Comparison of ENCODE assay signal across 8 cellular contexts in the genomic region with DNA sequence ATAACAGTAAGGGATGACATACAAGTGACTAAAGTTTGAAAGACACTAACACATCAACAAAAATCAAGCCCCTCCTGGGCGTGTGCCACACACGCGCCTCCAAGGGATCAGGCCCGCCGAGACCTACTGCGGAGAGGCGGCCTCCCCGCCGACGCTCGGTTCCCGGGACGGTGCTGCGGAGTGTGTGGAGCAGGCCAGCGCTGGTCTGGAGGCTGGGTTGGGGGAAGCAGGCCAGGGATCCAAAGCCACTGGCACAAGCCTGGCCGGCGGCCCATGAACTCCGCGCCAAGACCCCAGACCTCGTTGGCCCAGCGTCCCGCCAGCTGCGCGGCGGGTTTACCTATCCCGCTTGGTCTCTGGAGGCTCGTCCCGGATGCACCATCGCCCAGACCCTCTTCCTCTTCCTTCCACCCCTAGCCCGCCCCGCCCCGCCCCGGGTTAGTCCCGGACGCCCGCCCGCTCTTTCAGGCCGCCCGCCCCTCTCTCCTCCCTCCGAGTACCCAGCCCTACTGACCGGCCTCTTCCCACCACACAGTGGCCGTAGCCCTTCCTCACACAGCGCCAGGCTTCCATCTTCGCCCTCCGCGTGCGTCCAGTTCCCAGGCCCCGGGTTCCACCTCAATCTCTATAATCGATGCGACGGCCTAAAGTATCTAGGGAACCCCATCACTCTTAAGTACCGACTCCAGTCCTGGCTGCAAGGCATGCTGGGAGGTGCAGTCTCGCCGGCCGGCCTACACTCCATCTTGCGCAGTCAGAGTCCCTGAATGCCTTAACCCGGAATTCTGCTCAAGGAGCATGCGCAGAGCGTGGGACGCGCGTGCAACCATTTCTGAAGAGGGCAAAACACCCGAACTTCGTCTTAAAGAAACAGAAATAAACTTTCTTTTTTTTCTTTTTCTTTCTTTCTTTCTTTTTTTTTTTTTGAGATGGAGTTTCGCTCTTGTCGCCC. TPM values are rescaled to one million over a fixed set of nuclear protein-coding genes. Genes with fewer than 3 reads are reported as not detected.
DNase-seq lines count a peak whose midpoint lies in the region; ATAC-seq, FAIRE-seq and TF ChIP-seq lines count a peak whose summit lies in the region.

A gene with protein sequence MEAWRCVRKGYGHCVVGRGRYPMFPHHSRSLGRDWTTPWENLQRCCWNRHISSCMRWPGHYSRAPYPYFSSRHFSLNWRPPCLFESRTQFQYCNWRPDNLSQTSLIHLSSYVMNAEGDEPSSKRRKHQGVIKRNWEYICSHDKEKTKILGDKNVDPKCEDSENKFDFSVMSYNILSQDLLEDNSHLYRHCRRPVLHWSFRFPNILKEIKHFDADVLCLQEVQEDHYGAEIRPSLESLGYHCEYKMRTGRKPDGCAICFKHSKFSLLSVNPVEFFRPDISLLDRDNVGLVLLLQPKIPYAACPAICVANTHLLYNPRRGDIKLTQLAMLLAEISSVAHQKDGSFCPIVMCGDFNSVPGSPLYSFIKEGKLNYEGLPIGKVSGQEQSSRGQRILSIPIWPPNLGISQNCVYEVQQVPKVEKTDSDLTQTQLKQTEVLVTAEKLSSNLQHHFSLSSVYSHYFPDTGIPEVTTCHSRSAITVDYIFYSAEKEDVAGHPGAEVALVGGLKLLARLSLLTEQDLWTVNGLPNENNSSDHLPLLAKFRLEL (minus strand): TSS at position 769 of the 952 bp plus-strand sequence. CDS start 196 bp downstream, at position 573.

- H3K36me3 Mint-ChIP-seq in CD14-positive monocyte: peaks cover 24 to 28% of the 10 kb centered on the region in 2 donors

- peaks cover 17% of the 10 kb centered on the region for H3K4me1 Mint-ChIP-seq in CD14-positive monocyte

- DNase-seq in CD14-positive monocyte (ENCODE audit: low spot score) (peak; percentile 95), NCI-H82 (lab: John Stamatoyannopoulos, UW) (peak; percentile 99), dermis microvascular lymphatic vessel endothelial cell (ENCODE audit: low read depth in 2 of 2) (peak; percentile 92 to 96), HepG2 (ENCODE audit: low spot score) (peak; percentile 95)
- peak; percentile 95 to 96 for DNase-seq in activated CD4-positive, alpha-beta T cell treated with anti-CD3 and anti-CD28 coated beads, Interleukin-2, amount 50 U/mL, for 48 hours
- peak; percentile 95 for DNase-seq in stimulated activated CD4-positive, alpha-beta T cell treated with anti-CD3 and anti-CD28 coated beads, Interleukin-4, amount 100 ng/mL, for 1 hour

- no peaks in the 10 kb centered on the region for H4K20me1 ChIP-seq in HepG2 (ENCODE audit: insufficient read depth, low read length)

- no peak; a peak in 1 of 4 replicates for TF ChIP-seq EP300 in HepG2 (IDR thresholded peaks at IDR 0.05; ENCODE audit: low read depth in 2 of 2, low read length in 2 of 2)
- TF ChIP-seq EP300 in HepG2 (CRISPR knock-in tag; IDR thresholded peaks at IDR 0.05; ENCODE audit: borderline replicate concordance): no peak

- TSS peak; percentile 85 for BruUV-seq in HepG2 (replicated peaks; lab: Mats Ljungman, UMichigan)

- no peaks in the 10 kb centered on the region; a peak in 1 of 5 replicates for H3K27me3 ChIP-seq in HepG2 (ENCODE audit: control insufficient read depth in 1 of 2, insufficient read depth in 2 of 2, low read length in 2 of 2)

- no peak for TF ChIP-seq CTCF in CD14-positive monocyte (IDR thresholded peaks at IDR 0.05)
- no peak for TF ChIP-seq CTCF in HepG2 (CRISPR knock-in tag; IDR thresholded peaks at IDR 0.05)

- ATAC-seq in GM19397 (IDR thresholded peaks at IDR 0.05; ENCODE audit: unreplicated experiment): peak; percentile 93
- peak; percentile 91 for ATAC-seq in HG03571 (IDR thresholded peaks at IDR 0.05; ENCODE audit: unreplicated experiment)
- peak; percentile 95 for ATAC-seq in HepG2

- POLR2A ChIA-PET in HepG2 (lab: Yijun Ruan, JAX): interaction anchor here (1.4 kb wide), 1 partner anchor 36 kb away, joined by 3 read pairs; a partner anchor contains a TSS

- in situ Hi-C loops in HepG2 (cut with HindIII; ENCODE audit: extremely low pct_ligation_motif_present, low pct_unique_long_range_greater_than_20kb): no loop called here

- H3K4me3 Mint-ChIP-seq in CD14-positive monocyte: peak within 1 kb of the TSS; percentile 100

- H3K4me2 ChIP-seq in HepG2 (ENCODE audit: low read depth, low read length): peak within 1 kb of the TSS; percentile 78

- WGBS in HepG2 (ENCODE audit: low lambda C conversion rate): 2% methylated on average over 43 of the region's 66 CpGs

- peaks cover 3 to 19% of the 10 kb centered on the region in 2 experiments; a peak in 3 of 5 replicates for H3K36me3 ChIP-seq in HepG2 (replicated peaks in 1 of 2; ENCODE audit: control insufficient read depth in 1 of 2, insufficient read depth in 2 of 2, low read length in 2 of 2)

- peak within 1 kb of the TSS; percentile 62 to 94 (median 91) for H3K4me3 ChIP-seq in HepG2 (replicated peaks in 1 of 3; ENCODE audit: insufficient read depth in 1 of 3, low read depth in 2 of 3, low read length in 3 of 3)

- H2AFZ ChIP-seq in HepG2 (ENCODE audit: low read length): peak within 1 kb of the TSS; percentile 94

- peak; percentile 81 for FAIRE-seq in HepG2 (lab: Jason Lieb, UNC)

- H3K9me3 Mint-ChIP-seq in CD14-positive monocyte: peaks cover 0 to under 1% (median 0%) of the 10 kb centered on the region in 7 donors

- peak within 1 kb of the TSS; percentile 91 to 99 (median 98) for H3K27ac Mint-ChIP-seq in CD14-positive monocyte

- no peaks in the 10 kb centered on the region for H3K9me3 ChIP-seq in HepG2 (ENCODE audit: low read length)

- peak within 1 kb of the TSS; percentile 84 for H3K9ac ChIP-seq in HepG2 (ENCODE audit: insufficient read depth, low read depth, low read length)

- peak within 1 kb of the TSS; percentile 89 for H3K27ac ChIP-seq in HepG2 (ENCODE audit: extremely low read length, insufficient read depth, low read length)

- intact Hi-C loops in CD14-positive monocyte (cut with micrococcal nuclease) (loop anchor here in 1 of 2 donors (5.0 to 10.0 kb wide), 3 partner anchors 37 to 221 kb away; a partner anchor contains a TSS), HepG2 (cut with micrococcal nuclease; ENCODE audit: unreplicated experiment) (loop anchor here (5.0 kb wide), 1 partner anchor 37 kb away; a partner anchor contains a TSS)

- H3K79me2 ChIP-seq in HepG2 (ENCODE audit: insufficient read depth, low read length): peaks cover 29% of the 10 kb centered on the region

- CTCF ChIA-PET in HepG2 (lab: Yijun Ruan, JAX; ENCODE audit: low intra/inter-chr PET ratio, low total read pairs): no interaction called here

- no peaks in the 10 kb centered on the region for H3K27me3 Mint-ChIP-seq in CD14-positive monocyte (ENCODE audit: low read depth in 3 of 3)

- peaks cover 32% of the 10 kb centered on the region for H3K4me1 ChIP-seq in HepG2 (ENCODE audit: insufficient read depth, low read length)

- peak; percentile 28; the same call in 1 of the 2 replicates for TF ChIP-seq RAD21 in HepG2 (CRISPR knock-in tag; IDR thresholded peaks at IDR 0.05)

- peak; percentile 75 to 83 for TF ChIP-seq POLR2A in HepG2 (IDR thresholded peaks at IDR 0.05; ENCODE audit: insufficient read depth in 1 of 2, low read depth in 2 of 2, low read length in 2 of 2)

TF ChIP-seq in HepG2, 621 proteins besides CTCF, POLR2A, EP300 and RAD21 (continues in another document):
- TF ChIP-seq, protein P1, sequence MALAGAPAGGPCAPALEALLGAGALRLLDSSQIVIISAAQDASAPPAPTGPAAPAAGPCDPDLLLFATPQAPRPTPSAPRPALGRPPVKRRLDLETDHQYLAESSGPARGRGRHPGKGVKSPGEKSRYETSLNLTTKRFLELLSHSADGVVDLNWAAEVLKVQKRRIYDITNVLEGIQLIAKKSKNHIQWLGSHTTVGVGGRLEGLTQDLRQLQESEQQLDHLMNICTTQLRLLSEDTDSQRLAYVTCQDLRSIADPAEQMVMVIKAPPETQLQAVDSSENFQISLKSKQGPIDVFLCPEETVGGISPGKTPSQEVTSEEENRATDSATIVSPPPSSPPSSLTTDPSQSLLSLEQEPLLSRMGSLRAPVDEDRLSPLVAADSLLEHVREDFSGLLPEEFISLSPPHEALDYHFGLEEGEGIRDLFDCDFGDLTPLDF (CRISPR knock-in tag; IDR thresholded peaks at IDR 0.05): peak; percentile 77
- 0 out of 2 replicates have a peak, but pooled peaks have one; percentile 55 for TF ChIP-seq ZNF773 (CRISPR knock-in tag; IDR thresholded peaks at IDR 0.05; ENCODE audit: borderline replicate concordance)

RNA-seq across cellular contexts. Expression of the gene that starts here (rescaled TPM):
- 10 to 100 TPM; 17.5 to 18.3 TPM for polyA plus RNA-seq in CD14-positive monocyte
- 38.0 and 38.4 TPM in 2 replicates for total RNA-seq in dermis microvascular lymphatic vessel endothelial cell
- 23.5 and 25.4 TPM in 2 replicates for total RNA-seq in HepG2 (2016; rRNA removed; fragmentation: Illumina TruSeq; extraction: Trizol)
- 4.1 and 4.6 TPM in 2 replicates for total RNA-seq in HepG2 (2016; cell fraction: cytosol; rRNA removed; fragmentation: Illumina TruSeq; extraction: Trizol; ENCODE audit: low read depth)
- total RNA-seq in HepG2 (2016; cell fraction: insoluble cytoplasmic fraction; rRNA removed; fragmentation: Illumina TruSeq; extraction: Trizol): 25.7 and 27.0 TPM in 2 replicates
- 10.9 and 11.4 TPM in 2 replicates for total RNA-seq in HepG2 (2016; cell fraction: membrane; rRNA removed; fragmentation: Illumina TruSeq; extraction: Trizol)
- 28.4 and 28.9 TPM in 2 replicates for total RNA-seq in HepG2 (2016; cell fraction: nucleus; rRNA removed; fragmentation: Illumina TruSeq; extraction: Trizol)
- polyA plus RNA-seq in HepG2 (2011; rRNA removed): 11.8 and 12.3 TPM in 2 replicates
- polyA plus RNA-seq in HepG2 (2011; cell fraction: cytosol; rRNA removed): 3.8 and 5.1 TPM in 2 replicates
- polyA plus RNA-seq in HepG2 (2011; cell fraction: nucleus; rRNA removed): 16.5 and 17.0 TPM in 2 replicates
- 7.2 and 10.1 TPM in 2 replicates for polyA plus RNA-seq in HepG2 (2012)
- 1.8 and 2.6 TPM in 2 replicates for polyA plus RNA-seq in HepG2 (2016; cell fraction: cytosol; fragmentation: Illumina TruSeq; extraction: Trizol; ENCODE audit: low read depth)
- 14.1 and 16.7 TPM in 2 replicates for polyA plus RNA-seq in HepG2 (2016; cell fraction: insoluble cytoplasmic fraction; fragmentation: Illumina TruSeq; extraction: Trizol; ENCODE audit: low read depth)
- polyA plus RNA-seq in HepG2 (2016; cell fraction: membrane; fragmentation: Illumina TruSeq; extraction: Trizol; ENCODE audit: low read depth): 5.3 and 5.4 TPM in 2 replicates
- polyA plus RNA-seq in HepG2 (2016; cell fraction: nucleus; fragmentation: Illumina TruSeq; extraction: Trizol; ENCODE audit: insufficient read depth, low read depth): 31.7 and 35.2 TPM in 2 replicates
- polyA minus RNA-seq in HepG2 (2011; rRNA and poly(A)+ RNA removed; ENCODE audit: low replicate concordance): 13.9 and 25.5 TPM in 2 replicates
- 9.9 and 15.3 TPM in 2 replicates for polyA minus RNA-seq in HepG2 (2011; cell fraction: cytosol; rRNA and poly(A)+ RNA removed)
- polyA minus RNA-seq in HepG2 (2011; cell fraction: nucleus; rRNA and poly(A)+ RNA removed): 44.5 and 48.6 TPM in 2 replicates

Comparison
In these comparisons a context has a peak if more than half of its experiments do, and no peak if none do; other contexts are left out.
1. Peak in every context shown above with its lines: DNase-seq, ATAC-seq, H3K4me3 ChIP-seq and H3K27ac ChIP-seq.